ENCODE assay signal across 23 cellular contexts in the genomic region with DNA sequence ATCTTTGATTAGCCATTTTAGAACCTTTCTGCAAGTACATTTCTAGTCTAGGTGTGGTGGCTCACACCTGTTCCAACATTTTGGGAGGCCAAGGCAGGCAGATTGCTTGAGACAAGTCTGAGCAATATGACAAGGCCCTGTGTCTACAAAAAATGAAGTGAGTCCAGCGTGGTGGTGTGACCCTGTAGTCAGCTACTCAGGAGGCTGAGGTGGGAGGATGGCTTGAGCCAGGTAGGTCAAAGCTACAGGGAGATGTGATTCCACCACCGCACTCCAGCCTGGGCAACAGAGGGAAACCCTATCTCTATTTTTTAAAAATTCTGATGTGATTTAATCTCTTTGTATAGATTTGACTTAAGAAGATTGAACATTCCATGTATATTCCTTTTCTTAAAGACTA.
"Had no signal": no experiment of that assay in that cellular context is flagged by ENCODE, and none has a peak within 500 bp of the region (broad histone marks: within the 10 kb centered on the region; RNA-seq: fewer than 3 reads in every experiment).

No MANE protein-coding gene starts in this region.

- H3K4me1 Mint-ChIP-seq: immature natural killer cell had no signal

- H3K27ac ChIP-seq: coronary artery, dorsolateral prefrontal cortex, esophagus muscularis mucosa, foreskin keratinocyte, gastroesophageal sphincter, heart left ventricle, hepatocyte, left lung, lower lobe of right lung had no signal

- H3K27me3 Mint-ChIP-seq: naive thymus-derived CD8-positive, alpha-beta T cell had no signal

- DNase-seq: dermis blood vessel endothelial cell; dorsolateral prefrontal cortex; effector CD4-positive, alpha-beta T cell; effector memory CD4-positive, alpha-beta T cell; foreskin keratinocyte; heart left ventricle; hypothalamus; immature natural killer cell; islet precursor cell; kidney; kidney glomerular epithelial cell; left colon; left lung; left ventricle myocardium superior; lower lobe of right lung; mesenchymal stem cell; midbrain; naive B cell; naive thymus-derived CD8-positive, alpha-beta T cell had no signal

- H3K9me3 ChIP-seq: esophagus muscularis mucosa, gastroesophageal sphincter had no signal

- H3K27ac Mint-ChIP-seq: immature natural killer cell; naive thymus-derived CD8-positive, alpha-beta T cell had no signal

- H3K4me3 Mint-ChIP-seq: immature natural killer cell; naive B cell; naive thymus-derived CD8-positive, alpha-beta T cell had no signal

- ATAC-seq: foreskin keratinocyte; gastroesophageal sphincter; heart left ventricle; left colon; left lung; left ventricle myocardium superior; lower lobe of right lung; naive thymus-derived CD8-positive, alpha-beta T cell had no signal

- H3K79me2 ChIP-seq: hepatocyte had no signal

- H3K9me3 Mint-ChIP-seq: immature natural killer cell had no signal

- H2AFZ ChIP-seq: hepatocyte had no signal

- H3K27me3 ChIP-seq: dorsolateral prefrontal cortex, esophagus muscularis mucosa, gastroesophageal sphincter, heart left ventricle, left lung had no signal

- H3K4me2 ChIP-seq: hepatocyte had no signal

- H3K36me3 ChIP-seq: esophagus muscularis mucosa, gastroesophageal sphincter, heart left ventricle, left lung, lower lobe of right lung had no signal

- H3K36me3 Mint-ChIP-seq: immature natural killer cell, naive B cell had no signal

- H3K4me3 ChIP-seq: coronary artery, dorsolateral prefrontal cortex, esophagus muscularis mucosa, gastroesophageal sphincter, heart left ventricle, hepatocyte, left lung, lower lobe of right lung had no signal

- H3K4me1 ChIP-seq: foreskin keratinocyte, heart left ventricle, left lung, lower lobe of right lung had no signal
